Comparison of ENCODE assay signal across 11 cellular contexts in the genomic region with DNA sequence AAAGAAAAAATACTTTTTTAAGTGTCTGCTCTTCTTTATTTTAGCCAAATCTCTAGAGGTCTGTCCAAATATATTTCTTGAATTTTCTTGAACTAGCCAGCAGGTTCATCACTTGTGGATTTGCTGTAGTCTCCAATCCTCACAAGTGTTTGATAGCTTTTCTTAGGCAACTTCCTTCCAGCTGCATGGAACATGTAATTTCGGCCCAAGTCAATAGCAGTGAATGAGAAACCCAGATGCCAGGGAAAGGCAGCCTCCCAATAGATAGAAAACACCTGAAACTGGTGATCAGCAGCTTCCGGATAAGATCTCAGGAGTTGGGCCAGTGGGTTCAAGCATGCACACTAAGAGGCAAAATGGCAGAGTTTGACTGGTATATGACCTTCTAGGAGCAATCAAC. TPM values are rescaled to one million over a fixed set of nuclear protein-coding genes. Genes with fewer than 3 reads are reported as not detected.
DNase-seq lines count a peak whose midpoint lies in the region; ATAC-seq and TF ChIP-seq lines count a peak whose summit lies in the region.
"Had no signal": no experiment of that assay in that cellular context is flagged by ENCODE, and none has a peak within 500 bp of the region (broad histone marks: within the 10 kb centered on the region; RNA-seq: fewer than 3 reads in every experiment).

No MANE protein-coding gene starts in this region.

- POLR2A ChIA-PET in CD4-positive, alpha-beta memory T cell (lab: Charles Lee; ENCODE audit: partially characterized antibody): interaction anchor here (0.7 to 6.0 kb wide), 10 partner anchors 9 to 1450 kb away, joined by 3 to 181 read pairs (median 9); a partner anchor contains a TSS

- H3K4me1 ChIP-seq in CD4-positive, alpha-beta memory T cell (ENCODE audit: insufficient read depth, low read length): peaks cover 45% of the 10 kb centered on the region

- H3K4me3 Mint-ChIP-seq in CD4-positive, alpha-beta memory T cell: peak overlapping the region in 6 of 8 donors; percentile 17 to 85 (median 64)
- H3K4me3 Mint-ChIP-seq in IgD-negative memory B cell (peak overlapping the region in 3 of 4 donors; percentile 69 to 97 (median 88)), mesothelial cell of epicardium (no peak overlapping the region)
- peak overlapping the region; percentile 75 for H3K4me3 Mint-ChIP-seq in T-helper 2 cell treated with Interferon-gamma antibody and Interleukin-4, amounts not matched to agents 5 μg/mL and 100 μg/mL, for 36 hours

- intact Hi-C loops in CD4-positive, alpha-beta memory T cell (cut with micrococcal nuclease): loop anchor here (5.0 kb wide), 2 partner anchors 527 to 897 kb away; a partner anchor contains a TSS

- H3K4me3 ChIP-seq in CD4-positive, alpha-beta memory T cell (ENCODE audit: low read length in 2 of 2): no peak overlapping the region
- H3K4me3 ChIP-seq in foreskin fibroblast (ENCODE audit: low read depth in 1 of 2, low read length in 2 of 2): no peak overlapping the region

- H3K27ac Mint-ChIP-seq in CD4-positive, alpha-beta memory T cell: peak overlapping the region; percentile 78 to 97 (median 95)
- H3K27ac Mint-ChIP-seq in IgD-negative memory B cell: peak overlapping the region in 2 of 3 donors; percentile 81 to 96
- peak overlapping the region; percentile 96 for H3K27ac Mint-ChIP-seq in T-helper 2 cell treated with Interferon-gamma antibody and Interleukin-4, amounts not matched to agents 5 μg/mL and 100 μg/mL, for 36 hours
- peak overlapping the region; percentile 78 for H3K27ac Mint-ChIP-seq in mesothelial cell of epicardium

- ATAC-seq in GM19467 (IDR thresholded peaks at IDR 0.05; ENCODE audit: unreplicated experiment): no peak

- H3K36me3 ChIP-seq in CD4-positive, alpha-beta memory T cell (ENCODE audit: insufficient read depth, low read length): no peaks in the 10 kb centered on the region

- H3K27me3 Mint-ChIP-seq in CD4-positive, alpha-beta memory T cell: no peaks in the 10 kb centered on the region
- H3K27me3 Mint-ChIP-seq in IgD-negative memory B cell (no peaks in the 10 kb centered on the region), mesothelial cell of epicardium (ENCODE audit: low read depth) (peaks cover 3% of the 10 kb centered on the region)
- peaks cover 2% of the 10 kb centered on the region for H3K27me3 Mint-ChIP-seq in T-helper 2 cell treated with Interferon-gamma antibody and Interleukin-4, amounts not matched to agents 5 μg/mL and 100 μg/mL, for 36 hours (ENCODE audit: low read depth)

- H3K27ac ChIP-seq in CD4-positive, alpha-beta memory T cell (ENCODE audit: low read depth, low read length): peak overlapping the region; percentile 69

- CTCF ChIA-PET in CD4-positive, alpha-beta memory T cell (lab: Charles Lee; ENCODE audit: partially characterized antibody): interaction anchor here (1.3 to 6.1 kb wide), 5 partner anchors 12 to 897 kb away, joined by 3 to 70 read pairs (median 19); a partner anchor contains a TSS

- no peak for DNase-seq in CD4-positive, alpha-beta memory T cell
- DNase-seq in T-helper 2 cell treated with Interferon-gamma antibody and Interleukin-4, amounts not matched to agents 5 μg/mL and 100 μg/mL, for 36 hours (ENCODE audit: low spot score): no peak
- DNase-seq in mesothelial cell of epicardium (ENCODE audit: low spot score in 2 of 2, unreplicated experiment in 2 of 2) (no peak), NCI-H128 (lab: John Stamatoyannopoulos, UW; ENCODE audit: unreplicated experiment) (no peak), NCI-H524 treated with DMSO at 0.1 percent for 48 hours (lab: John Stamatoyannopoulos, UW) (no peak), foreskin fibroblast (no peak)
- DNase-seq: HCEC 1CT, kidney had no signal

- H3K9me3 Mint-ChIP-seq in CD4-positive, alpha-beta memory T cell: peaks cover 0 to 3% (median 0%) of the 10 kb centered on the region in 8 donors
- H3K9me3 Mint-ChIP-seq in IgD-negative memory B cell (peaks cover 0 to 2% (median 2%) of the 10 kb centered on the region in 3 donors), mesothelial cell of epicardium (peaks cover 4% of the 10 kb centered on the region)
- peaks cover 18% of the 10 kb centered on the region for H3K9me3 Mint-ChIP-seq in T-helper 2 cell treated with Interferon-gamma antibody and Interleukin-4, amounts not matched to agents 5 μg/mL and 100 μg/mL, for 36 hours

- peaks cover 0 to 6% of the 10 kb centered on the region in 2 donors for H3K36me3 Mint-ChIP-seq in CD4-positive, alpha-beta memory T cell
- H3K36me3 Mint-ChIP-seq in IgD-negative memory B cell (no peaks in the 10 kb centered on the region), mesothelial cell of epicardium (no peaks in the 10 kb centered on the region)
- peaks cover 16% of the 10 kb centered on the region for H3K36me3 Mint-ChIP-seq in T-helper 2 cell treated with Interferon-gamma antibody and Interleukin-4, amounts not matched to agents 5 μg/mL and 100 μg/mL, for 36 hours (ENCODE audit: low read depth)

- H3K27me3 ChIP-seq in CD4-positive, alpha-beta memory T cell (ENCODE audit: insufficient read depth, low read length): no peaks in the 10 kb centered on the region

- H3K4me1 Mint-ChIP-seq in CD4-positive, alpha-beta memory T cell: peaks cover 35 to 44% (median 39%) of the 10 kb centered on the region in 4 donors
- peaks cover 43 to 66% (median 58%) of the 10 kb centered on the region in 3 donors for H3K4me1 Mint-ChIP-seq in IgD-negative memory B cell
- H3K4me1 Mint-ChIP-seq in T-helper 2 cell treated with Interferon-gamma antibody and Interleukin-4, amounts not matched to agents 5 μg/mL and 100 μg/mL, for 36 hours (ENCODE audit: low read depth): peaks cover 47% of the 10 kb centered on the region
- peaks cover 36% of the 10 kb centered on the region for H3K4me1 Mint-ChIP-seq in mesothelial cell of epicardium

- TF ChIP-seq CTCF in mesothelial cell of epicardium (IDR thresholded peaks at IDR 0.05; ENCODE audit: unreplicated experiment) (no peak), foreskin fibroblast (IDR thresholded peaks at IDR 0.05; ENCODE audit: low read depth, low read length) (no peak)

- no peaks in the 10 kb centered on the region for H3K9me3 ChIP-seq in CD4-positive, alpha-beta memory T cell (ENCODE audit: control insufficient read depth in 1 of 2, low read length in 2 of 2)

RNA-seq across cellular contexts. Expression of a gene that starts 15.5 kb away (rescaled TPM):
- total RNA-seq in CD4-positive, alpha-beta memory T cell: 10 to 100 TPM; 88.9 to 96.2 TPM
- 100 to 1,000 TPM; 111 to 133 TPM for polyA plus RNA-seq in CD4-positive, alpha-beta memory T cell
- 189 TPM for polyA plus RNA-seq in IgD-negative memory B cell
- total RNA-seq in mesothelial cell of epicardium: 38.5 to 49.0 TPM (median 47.4 TPM) in 3 replicates

RNA-seq across cellular contexts. Expression of a gene that starts 50.5 kb away (rescaled TPM):
- total RNA-seq in CD4-positive, alpha-beta memory T cell: not detected
- under 1 TPM in 1 of 2 donors, not detected in 1; 0.22 TPM for polyA plus RNA-seq in CD4-positive, alpha-beta memory T cell
- not detected for polyA plus RNA-seq in IgD-negative memory B cell
- total RNA-seq in mesothelial cell of epicardium: 0.18 TPM in 1 of 3 replicates, not detected in the others
- total RNA-seq: IMR-90 had no signal
- polyA plus RNA-seq: IMR-90 had no signal
